Comparison of ENCODE assay signal across 1 cellular context in the genomic region with DNA sequence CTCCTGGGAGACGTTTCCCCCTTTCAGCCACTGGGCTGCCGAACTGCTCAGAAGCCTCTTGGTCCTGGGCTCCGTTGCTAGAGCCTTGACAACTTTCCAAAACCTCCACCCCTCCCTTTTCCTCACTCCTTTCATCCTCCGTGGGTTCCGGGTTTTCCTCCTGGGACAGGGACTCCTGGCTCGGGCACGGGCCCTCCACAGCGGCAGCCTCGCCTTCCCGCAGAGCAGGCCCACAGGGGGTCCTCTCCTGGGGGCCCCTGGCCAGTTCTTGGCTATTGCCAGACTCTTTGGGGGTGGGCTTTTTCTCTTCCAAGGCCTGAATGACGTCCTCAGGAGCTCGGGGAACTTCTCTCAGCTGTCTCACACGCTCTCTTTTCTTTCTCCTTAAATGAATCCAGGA.
TF ChIP-seq lines count a peak whose summit lies in the region.

No MANE protein-coding gene starts in this region.

TF ChIP-seq in GM12878, 131 proteins besides CTCF, POLR2A, EP300 and RAD21 (continued from another document):
- TF ChIP-seq E2F8 (IDR thresholded peaks at IDR 0.05; ENCODE audit: low read depth, partially characterized antibody) (no peak), GABPA (IDR thresholded peaks at IDR 0.05; ENCODE audit: low read depth) (no peak), CREM (IDR thresholded peaks at IDR 0.05; ENCODE audit: low read depth) (no peak), CREB1 (IDR thresholded peaks at IDR 0.05; ENCODE audit: low read depth) (no peak), TCF12 (IDR thresholded peaks at IDR 0.05; ENCODE audit: low read depth, low read length) (no peak), ZNF207 (IDR thresholded peaks at IDR 0.05; ENCODE audit: borderline replicate concordance) (no peak), CHD1 (IDR thresholded peaks at IDR 0.05; ENCODE audit: low read depth, low read length) (no peak), BACH1 (IDR thresholded peaks at IDR 0.05; ENCODE audit: borderline replicate concordance) (no peak), ESRRA (IDR thresholded peaks at IDR 0.05; ENCODE audit: low read length) (no peak), SMARCA5 (IDR thresholded peaks at IDR 0.05) (no peak), POLR2AphosphoS5 (IDR thresholded peaks at IDR 0.05; ENCODE audit: low read length) (no peak), RB1 (IDR thresholded peaks at IDR 0.05; ENCODE audit: borderline replicate concordance) (no peak), MYB (IDR thresholded peaks at IDR 0.05; ENCODE audit: borderline replicate concordance, low read depth, low read length) (no peak), PAX8 (IDR thresholded peaks at IDR 0.05) (no peak), RELB (IDR thresholded peaks at IDR 0.05; ENCODE audit: low read depth) (no peak), BCL11A (IDR thresholded peaks at IDR 0.05; ENCODE audit: low read depth, low read length) (no peak)
